15 cellular contexts compared by ENCODE assay signal in genomic region chr3:127077506-127078064, GRCh38.
DNase-seq lines count a peak whose midpoint lies in the region; ATAC-seq and TF ChIP-seq lines count a peak whose summit lies in the region.
"Had no signal": no experiment of that assay in that cellular context is flagged by ENCODE, and none has a peak within 500 bp of the region (broad histone marks: within the 10 kb centered on the region; RNA-seq: fewer than 3 reads in every experiment).

No MANE protein-coding gene starts in this region.

- no peak overlapping the region for H3K4me3 ChIP-seq in right cardiac atrium (ENCODE audit: low read length)
- H3K4me3 ChIP-seq: SJSA1 had no signal

- TF ChIP-seq CTCF in glutamatergic neuron (IDR thresholded peaks at IDR 0.05; ENCODE audit: partially characterized antibody, unreplicated experiment) = no peak

- DNase-seq in left ventricle myocardium superior (peak; percentile 4), right cardiac atrium (no peak), glutamatergic neuron (peak; percentile 8), retina (peak; percentile 41), ecto neural progenitor cell (ENCODE audit: low spot score) (no peak), AG08396 (ENCODE audit: low spot score) (no peak), NCI-H748 (lab: John Stamatoyannopoulos, UW; ENCODE audit: unreplicated experiment) (no peak)
- DNase-seq in activated CD4-positive, CD25-positive, alpha-beta regulatory T cell (lab: John Stamatoyannopoulos, UW) = no peak
- DNase-seq: Karpas-422, MV-4-11, NCI-H1694 treated with DMSO at 0.1 percent for 48 hours, NCI-H446 treated with DMSO at 0.1 percent for 48 hours, NCI-H748 treated with DMSO at 0.1 percent for 48 hours had no signal

- ATAC-seq in left ventricle myocardium superior (no peak), right cardiac atrium (no peak)
- ATAC-seq: Right ventricle myocardium inferior had no signal

- WGBS in right cardiac atrium = 89% methylated on average over 10 of the region's 10 CpGs

- H3K4me1 ChIP-seq in right cardiac atrium (ENCODE audit: control insufficient read depth, insufficient read depth, low read length) = no peaks in the 10 kb centered on the region
- H3K4me1 ChIP-seq: SJSA1 had no signal

- H3K27me3 ChIP-seq in right cardiac atrium (ENCODE audit: control insufficient read depth, insufficient read depth) = no peaks in the 10 kb centered on the region

- no peaks in the 10 kb centered on the region for H3K9me3 Mint-ChIP-seq in glutamatergic neuron (ENCODE audit: unreplicated experiment)

- H3K27ac Mint-ChIP-seq in glutamatergic neuron (ENCODE audit: unreplicated experiment) = no peak overlapping the region

- H3K4me1 Mint-ChIP-seq in glutamatergic neuron (ENCODE audit: low read depth, unreplicated experiment) = no peaks in the 10 kb centered on the region

- no peak overlapping the region for H3K27ac ChIP-seq in right cardiac atrium (ENCODE audit: low read length)
- H3K27ac ChIP-seq: SJSA1 had no signal

- no peaks in the 10 kb centered on the region for H3K9me3 ChIP-seq in right cardiac atrium (ENCODE audit: control insufficient read depth, low read length)
- H3K9me3 ChIP-seq: SJSA1 had no signal

- H3K27me3 Mint-ChIP-seq in glutamatergic neuron (ENCODE audit: unreplicated experiment) = peaks cover 10% of the 10 kb centered on the region

- no peaks in the 10 kb centered on the region for H3K36me3 Mint-ChIP-seq in glutamatergic neuron (ENCODE audit: unreplicated experiment)

- intact Hi-C loops in left ventricle myocardium superior (cut with micrococcal nuclease) = no loop called here
- intact Hi-C loops in right cardiac atrium (cut with DNase I) = no loop called here

- no peak overlapping the region for H3K4me3 Mint-ChIP-seq in glutamatergic neuron (ENCODE audit: unreplicated experiment)

Comparison
In these comparisons a context has a peak if more than half of its experiments do, and no peak if none do; other contexts are left out.
1. DNase-seq: peak in left ventricle myocardium superior (single experiment), glutamatergic neuron (single experiment) and retina (single experiment); none in right cardiac atrium (0 of 3), ecto neural progenitor cell (single experiment), activated CD4-positive, CD25-positive, alpha-beta regulatory T cell (0 of 4), AG08396 (single experiment) and NCI-H748 (single experiment).